Comparison of ENCODE assay signal across 9 cellular contexts in genomic region chr14:68384335-68384734, GRCh38.
A peak's percentile ranks its signal among the peaks of the same experiment; 100 is the strongest.
DNase-seq lines count a peak whose midpoint lies in the region; ATAC-seq, FAIRE-seq and TF ChIP-seq lines count a peak whose summit lies in the region.
"Had no signal": no experiment of that assay in that cellular context is flagged by ENCODE, and none has a peak within 500 bp of the region (broad histone marks: within the 10 kb centered on the region; RNA-seq: fewer than 3 reads in every experiment).

No MANE protein-coding gene starts in this region.

- POLR2A ChIA-PET in A549 (lab: Yijun Ruan, JAX): no interaction called here

- TF ChIP-seq RAD21 in A549 (conservative IDR thresholded peaks at IDR 0.05 in 1 of 2, IDR thresholded peaks at IDR 0.05 in 1 of 2): no peak

- TF ChIP-seq CTCF in A549 (IDR thresholded peaks at IDR 0.05): no peak
- no peak for TF ChIP-seq CTCF in NB4 (IDR thresholded peaks at IDR 0.05; ENCODE audit: low read depth, low read length)
- TF ChIP-seq CTCF in epithelial cell of esophagus (IDR thresholded peaks at IDR 0.05; ENCODE audit: insufficient read depth, low read depth, low read length, missing control alignments): no peak

- H3K36me3 ChIP-seq in muscle layer of duodenum (ENCODE audit: control insufficient read depth in 1 of 2, insufficient read depth in 2 of 2, low read length in 2 of 2): no peaks in the 10 kb centered on the region

- H3K4me2 ChIP-seq in A549: no peak overlapping the region

- no peaks in the 10 kb centered on the region for H3K9me3 ChIP-seq in A549
- H3K9me3 ChIP-seq in muscle layer of duodenum (ENCODE audit: control insufficient read depth in 1 of 2, low read length in 2 of 2): no peaks in the 10 kb centered on the region

- 90% methylated on average over 6 of the region's 6 CpGs for WGBS in A549 (ENCODE audit: missing lambda C conversion rate)

- TF ChIP-seq EP300 in A549 (IDR thresholded peaks at IDR 0.05): no peak

- CTCF ChIA-PET in A549 (lab: Yijun Ruan, JAX): interaction anchor here (0.6 to 0.7 kb wide), 2 partner anchors 136 to 460 kb away, joined by 3 read pairs; no protein-coding TSS in a partner anchor

- H3K27me3 ChIP-seq in muscle layer of duodenum (ENCODE audit: low read depth, low read length): no peaks in the 10 kb centered on the region

- H3K27ac ChIP-seq in A549 (peak overlapping the region; percentile 10 to 11; a peak in 1 of 6 replicates), muscle layer of duodenum (ENCODE audit: low read length) (peak overlapping the region; percentile 89)

- peaks cover 28% of the 10 kb centered on the region for H3K4me1 ChIP-seq in A549
- peaks cover 30 to 33% of the 10 kb centered on the region in 2 donors for H3K4me1 ChIP-seq in muscle layer of duodenum (ENCODE audit: control insufficient read depth in 1 of 2, insufficient read depth in 2 of 2, low read length in 2 of 2)

- TF ChIP-seq POLR2A in A549 (IDR thresholded peaks at IDR 0.05; ENCODE audit: low read length) (no peak), NB4 (IDR thresholded peaks at IDR 0.05; ENCODE audit: extremely low read depth, insufficient read length) (no peak)

- ATAC-seq in A549 (no peak), HG02759 (IDR thresholded peaks at IDR 0.05; ENCODE audit: unreplicated experiment) (no peak), HG02938 (IDR thresholded peaks at IDR 0.05; ENCODE audit: unreplicated experiment) (no peak)

- DNase-seq in A549 (ENCODE audit: low read depth in 1 of 2, low spot score in 1 of 2) (no peak), NB4 (ENCODE audit: low read depth) (peak; percentile 30), epithelial cell of esophagus (ENCODE audit: low read depth) (peak; percentile 28), NCI-H2171 (lab: John Stamatoyannopoulos, UW) (no peak), NCI-H1436 (lab: John Stamatoyannopoulos, UW) (no peak)
- DNase-seq: NCI-H748 treated with DMSO at 0.1 percent for 48 hours had no signal

- no peak overlapping the region for H3K4me3 ChIP-seq in A549
- H3K4me3 ChIP-seq in NB4 (ENCODE audit: low read depth, low read length): no peak overlapping the region
- H3K4me3 ChIP-seq in epithelial cell of esophagus (ENCODE audit: low read length): no peak overlapping the region
- H3K4me3 ChIP-seq in muscle layer of duodenum (ENCODE audit: low read depth in 1 of 2, low read length in 2 of 2): no peak overlapping the region

- no peak for FAIRE-seq in A549 (lab: Jason Lieb, UNC)

TF ChIP-seq in A549, 52 proteins besides CTCF, POLR2A, EP300 and RAD21:
- TF ChIP-seq RARB (CRISPR knock-in tag; IDR thresholded peaks at IDR 0.05): no peak
- TF ChIP-seq CEBPB (IDR thresholded peaks at IDR 0.05): peak in 1 of 2 experiments; percentile 68; a peak in 3 of 4 replicates
- TF ChIP-seq HOXB5 (CRISPR knock-in tag; IDR thresholded peaks at IDR 0.05): no peak

Comparison
In these comparisons a context has a peak if more than half of its experiments do, and no peak if none do; other contexts are left out.
1. DNase-seq: peak in NB4 (single experiment) and epithelial cell of esophagus (single experiment); none in A549 (0 of 2), NCI-H2171 (single experiment) and NCI-H1436 (single experiment).